In genomic region chrX:104112326-104112951, GRCh38 we compare ENCODE assay signal across 9 cellular contexts. TPM values are rescaled to one million over a fixed set of nuclear protein-coding genes. Genes with fewer than 3 reads are reported as not detected.
A peak's percentile ranks its signal among the peaks of the same experiment; 100 is the strongest.
DNase-seq lines count a peak whose midpoint lies in the region; ATAC-seq and TF ChIP-seq lines count a peak whose summit lies in the region.
"Had no signal": no experiment of that assay in that cellular context is flagged by ENCODE, and none has a peak within 500 bp of the region (broad histone marks: within the 10 kb centered on the region; RNA-seq: fewer than 3 reads in every experiment).

Gene ZCCHC18, plus strand, starts transcription at chrX:104112523. Its CDS starts 1,589 bp downstream, at chrX:104114112.

- H3K36me3 ChIP-seq in A673 (ENCODE audit: insufficient read depth, low read length, poor library complexity, severe bottlenecking) (no peaks in the 10 kb centered on the region), liver (ENCODE audit: control insufficient read depth in 4 of 4, insufficient read depth in 3 of 4, low read depth in 1 of 4, low read length in 3 of 4) (no peaks in the 10 kb centered on the region)

- H3K9me3 ChIP-seq in A673 (ENCODE audit: low read depth, low read length, poor library complexity, severe bottlenecking) (no peaks in the 10 kb centered on the region), liver (ENCODE audit: control insufficient read depth in 4 of 4, low read length in 3 of 4) (no peaks in the 10 kb centered on the region)

- peak within 1 kb of the TSS; percentile 94 for H3K4me3 Mint-ChIP-seq in stimulated activated memory B cell treated with anti-CD40 and anti-IgM and Interleukin-4, amounts not matched to agents 10 μg/mL and 1 μg/mL and 100 μg/mL, for 72 hours

- H3K9me3 Mint-ChIP-seq in stimulated activated memory B cell treated with anti-CD40 and anti-IgM and Interleukin-4, amounts not matched to agents 10 μg/mL and 1 μg/mL and 100 μg/mL, for 72 hours = no peaks in the 10 kb centered on the region

- 1% methylated on average over 67 of the region's 67 CpGs for WGBS in liver

- peaks cover 16% of the 10 kb centered on the region for H3K27me3 ChIP-seq in A673 (replicated peaks; ENCODE audit: insufficient read depth, low read depth, low read length, poor library complexity)
- peaks cover 0 to 11% (median 1%) of the 10 kb centered on the region in 4 donors for H3K27me3 ChIP-seq in liver (ENCODE audit: control insufficient read depth in 4 of 4, insufficient read depth in 4 of 4, low read length in 3 of 4)

- intact Hi-C loops in A673 (cut with micrococcal nuclease; ENCODE audit: unreplicated experiment) = no loop called here

- BruUV-seq in A673 (replicated peaks; lab: Mats Ljungman, UMichigan) = no TSS peak

- peak; percentile 32 for DNase-seq in A673 (ENCODE audit: low spot score)
- DNase-seq in NCI-H2081 (lab: John Stamatoyannopoulos, UW) = peak; percentile 82 to 88
- DNase-seq in activated CD4-positive, alpha-beta T cell treated with anti-CD3 and anti-CD28 coated beads for 48 hours = peak; percentile 41
- DNase-seq in ecto neural progenitor cell (ENCODE audit: low spot score) = peak; percentile 89

- H3K4me3 ChIP-seq in A673 (ENCODE audit: low read depth, low read length, poor library complexity, severe bottlenecking) (peak within 1 kb of the TSS; percentile 44), liver (ENCODE audit: low read depth in 1 of 3, low read length in 3 of 3) (peak within 1 kb of the TSS in 2 of 3 donors; percentile 37 to 62)

- CTCF ChIA-PET in A673 (lab: Charles Lee) = interaction anchor here (0.6 kb wide), 2 partner anchors 267 to 854 kb away, joined by 4 to 7 read pairs; no protein-coding TSS in a partner anchor

- POLR2A ChIA-PET in A673 (lab: Charles Lee; ENCODE audit: low non-redundant PET) = no interaction called here

- TF ChIP-seq RAD21 in liver (IDR thresholded peaks at IDR 0.05) = no peak

- H3K27ac Mint-ChIP-seq in stimulated activated memory B cell treated with anti-CD40 and anti-IgM and Interleukin-4, amounts not matched to agents 10 μg/mL and 1 μg/mL and 100 μg/mL, for 72 hours = peak within 1 kb of the TSS; percentile 95

- H3K27ac ChIP-seq in A673 (ENCODE audit: low read depth, low read length, poor library complexity, severe bottlenecking) = no peak within 1 kb of the TSS
- H3K27ac ChIP-seq in liver (ENCODE audit: low read depth in 1 of 2, low read length in 2 of 2) = no peak within 1 kb of the TSS

- peaks cover 12% of the 10 kb centered on the region for H3K4me1 Mint-ChIP-seq in stimulated activated memory B cell treated with anti-CD40 and anti-IgM and Interleukin-4, amounts not matched to agents 10 μg/mL and 1 μg/mL and 100 μg/mL, for 72 hours

- no peak for TF ChIP-seq CTCF in A673 (conservative IDR thresholded peaks at IDR 0.05; ENCODE audit: low read depth, low read length)
- no peak for TF ChIP-seq CTCF in liver (IDR thresholded peaks at IDR 0.05; ENCODE audit: low read depth, low read length, missing input control)

- H3K4me1 ChIP-seq in A673 (ENCODE audit: insufficient read depth, low read length, poor library complexity, severe bottlenecking) (no peaks in the 10 kb centered on the region), liver (ENCODE audit: control insufficient read depth in 4 of 4, insufficient read depth in 4 of 4, low read length in 3 of 4) (peaks cover 0 to 5% (median 1%) of the 10 kb centered on the region in 4 donors)

- ATAC-seq in GM18519 (IDR thresholded peaks at IDR 0.05; ENCODE audit: low FRiP score, unreplicated experiment) = peak; percentile 67
- ATAC-seq in HG02943 (IDR thresholded peaks at IDR 0.05; ENCODE audit: low read depth, unreplicated experiment) = peak; percentile 68
- peak; percentile 87 for ATAC-seq in stimulated activated memory B cell treated with anti-CD40 and anti-IgM and Interleukin-4, amounts not matched to agents 10 μg/mL and 1 μg/mL and 100 μg/mL, for 72 hours
- ATAC-seq: HCT116 had no signal

- no peaks in the 10 kb centered on the region for H3K27me3 Mint-ChIP-seq in stimulated activated memory B cell treated with anti-CD40 and anti-IgM and Interleukin-4, amounts not matched to agents 10 μg/mL and 1 μg/mL and 100 μg/mL, for 72 hours

- no peak within 1 kb of the TSS for H3K9ac ChIP-seq in liver (ENCODE audit: low read depth in 1 of 2, low read length in 2 of 2)

- no peaks in the 10 kb centered on the region for H3K36me3 Mint-ChIP-seq in stimulated activated memory B cell treated with anti-CD40 and anti-IgM and Interleukin-4, amounts not matched to agents 10 μg/mL and 1 μg/mL and 100 μg/mL, for 72 hours

TF ChIP-seq in liver, 16 proteins besides CTCF, POLR2A, EP300 and RAD21:
- TF ChIP-seq EGR1 (IDR thresholded peaks at IDR 0.05; ENCODE audit: low read depth in 2 of 2) (no peak), SP1 (IDR thresholded peaks at IDR 0.05) (no peak), HNF4A (conservative IDR thresholded peaks at IDR 0.05) (no peak), ATF3 (IDR thresholded peaks at IDR 0.05) (no peak), GABPA (IDR thresholded peaks at IDR 0.05 in 1 of 2, conservative IDR thresholded peaks at IDR 0.05 in 1 of 2) (no peak), FOXA2 (IDR thresholded peaks at IDR 0.05) (no peak), JUND (IDR thresholded peaks at IDR 0.05) (no peak)
TF ChIP-seq in liver: peak in this region for 0.

RNA-seq across cellular contexts. Expression of gene ZCCHC18, which starts in this region (rescaled TPM):
- total RNA-seq in A673 (2021) = 0.54 and 1.4 TPM in 2 replicates
- total RNA-seq in liver = under 1 TPM; 0.09 to 0.25 TPM
- under 1 TPM in 1 of 2 donors, not detected in 1; 0.05 TPM for polyA plus RNA-seq in liver

Comparison
In these comparisons a context has a peak if more than half of its experiments do, and no peak if none do; other contexts are left out.
1. DNase-seq: peak in every context shown above with its lines; median percentile 89 in ecto neural progenitor cell; 85 in NCI-H2081; 41 in activated CD4-positive, alpha-beta T cell treated with anti-CD3 and anti-CD28 coated beads for 48 hours; 32 in A673.